ENCODE assay signal across 32 cellular contexts in genomic region chr13:88541993-88542392, GRCh38.
"Had no signal": no experiment of that assay in that cellular context is flagged by ENCODE, and none has a peak within 500 bp of the region (broad histone marks: within the 10 kb centered on the region; RNA-seq: fewer than 3 reads in every experiment).

No MANE protein-coding gene starts in this region.

- ATAC-seq: activated CD4-positive, alpha-beta T cell treated with anti-CD3 and anti-CD28 coated beads for 36 hours; activated CD4-positive, CD25-positive, alpha-beta regulatory T cell treated with anti-CD3 and anti-CD28 coated beads, Interleukin-2, amount 50 U/mL, for 24 hours; activated CD8-positive, alpha-beta memory T cell treated with anti-CD3 and anti-CD28 coated beads, Interleukin-2, amount 10 ng/mL, durations not matched to agents 7 days and 5 days; activated CD8-positive, alpha-beta T cell treated with anti-CD3 and anti-CD28 coated beads, Interleukin-2, amount 10 ng/mL, durations not matched to agents 7 days and 5 days; activated naive CD8-positive, alpha-beta T cell treated with anti-CD3 and anti-CD28 coated beads, Interleukin-2, amount 50 U/mL, for 24 hours; WTC11 had no signal

- H3K36me3 ChIP-seq: ascending aorta, cardiac muscle cell, WERI-Rb-1 had no signal

- H3K9me3 ChIP-seq: ascending aorta had no signal

- H3K4me3 ChIP-seq: ascending aorta, cardiac muscle cell had no signal

- H3K27me3 ChIP-seq: ascending aorta, cardiac muscle cell had no signal

- H3K4me1 ChIP-seq: ascending aorta had no signal

- H3K27ac ChIP-seq: ascending aorta, cardiac muscle cell, WERI-Rb-1 had no signal

- FAIRE-seq: bronchial epithelial cell, TTC549 had no signal

- DNase-seq: activated CD4-positive, alpha-beta memory T cell treated with anti-CD3 and anti-CD28 coated beads, Interleukin-2, amount 10 ng/mL, durations not matched to agents 7 days and 5 days; activated CD4-positive, alpha-beta T cell treated with anti-CD3 and anti-CD28 coated beads for 1 hour; activated CD4-positive, alpha-beta T cell treated with anti-CD3 and anti-CD28 coated beads for 36 hours; activated CD4-positive, alpha-beta T cell treated with anti-CD3 and anti-CD28 coated beads for 48 hours; activated CD4-positive, alpha-beta T cell treated with anti-CD3 and anti-CD28 coated beads, Interleukin-2, amount 10 ng/mL, durations not matched to agents 7 days and 5 days; activated CD4-positive, alpha-beta T cell treated with anti-CD3 and anti-CD28 coated beads, Interleukin-2, amount 50 U/mL, for 48 hours; activated CD4-positive, CD25-positive, alpha-beta regulatory T cell; activated CD8-positive, alpha-beta memory T cell treated with anti-CD3 and anti-CD28 coated beads for 24 hours; activated CD8-positive, alpha-beta memory T cell treated with anti-CD3 and anti-CD28 coated beads, Interleukin-2, amount 10 ng/mL, durations not matched to agents 7 days and 5 days; activated CD8-positive, alpha-beta memory T cell treated with anti-CD3 and anti-CD28 coated beads, Interleukin-2, amount 50 U/mL, for 48 hours; activated CD8-positive, alpha-beta T cell treated with anti-CD3 and anti-CD28 coated beads, Interleukin-2, amount 10 ng/mL, durations not matched to agents 7 days and 5 days; activated effector memory CD4-positive, alpha-beta T cell treated with Interleukin-2 at 50 U/mL for 16 hours; activated gamma-delta T cell; activated naive CD4-positive, alpha-beta T cell treated with anti-CD3 and anti-CD28 coated beads, Interleukin-2, amount 10 ng/mL, durations not matched to agents 7 days and 5 days; activated naive CD4-positive, alpha-beta T cell treated with Interleukin-2 at 50 U/mL for 16 hours; activated naive CD8-positive, alpha-beta T cell treated with anti-CD3 and anti-CD28 coated beads, Interleukin-2, amount 10 ng/mL, durations not matched to agents 7 days and 5 days; activated naive CD8-positive, alpha-beta T cell treated with anti-CD3 and anti-CD28 coated beads, Interleukin-2, amount 50 U/mL, for 24 hours; activated T-cell treated with anti-CD3 and anti-CD28 coated beads, Interleukin-2, amount 50 U/mL, for 24 hours; activated T-cell treated with anti-CD3 and anti-CD28 coated beads, Interleukin-2, amount 50 U/mL, for 48 hours; amygdala; anterior cingulate cortex; caudate nucleus; cerebellar nuclear complex; T-helper 2 cell; T-helper 9 cell; WERI-Rb-1 had no signal
